Comparison of ENCODE assay signal across 1 cellular context in genomic region chr18:42131940-42132244, GRCh38.
TF ChIP-seq lines count a peak whose summit lies in the region.

No MANE protein-coding gene starts in this region.

TF ChIP-seq in HepG2, 621 proteins besides CTCF, POLR2A, EP300 and RAD21 (continued from another document):
- TF ChIP-seq SKIL (CRISPR knock-in tag; IDR thresholded peaks at IDR 0.05; ENCODE audit: borderline replicate concordance) (no peak), SALL1 (CRISPR knock-in tag; IDR thresholded peaks at IDR 0.05) (no peak), CREBL2 (CRISPR knock-in tag; IDR thresholded peaks at IDR 0.05; ENCODE audit: borderline replicate concordance) (no peak), DNMT1 (CRISPR knock-in tag; IDR thresholded peaks at IDR 0.05) (no peak)
